In genomic region chr14:50082308-50082742, GRCh38 we compare ENCODE assay signal across 11 cellular contexts. TPM values are rescaled to one million over a fixed set of nuclear protein-coding genes. Genes with fewer than 3 reads are reported as not detected.
DNase-seq lines count a peak whose midpoint lies in the region; ATAC-seq and TF ChIP-seq lines count a peak whose summit lies in the region.
"Had no signal": no experiment of that assay in that cellular context is flagged by ENCODE, and none has a peak within 500 bp of the region (broad histone marks: within the 10 kb centered on the region; RNA-seq: fewer than 3 reads in every experiment).

No MANE protein-coding gene starts in this region.

- no peak for TF ChIP-seq CTCF in GM12864 (IDR thresholded peaks at IDR 0.05; ENCODE audit: low read depth, low read length, missing control alignments)
- no peak for TF ChIP-seq CTCF in mammary epithelial cell (conservative IDR thresholded peaks at IDR 0.05 in 1 of 2, IDR thresholded peaks at IDR 0.05 in 1 of 2; ENCODE audit: extremely low read depth in 1 of 2, insufficient read depth in 1 of 2, low read depth in 1 of 2, low read length in 2 of 2)
- no peak for TF ChIP-seq CTCF in spleen (IDR thresholded peaks at IDR 0.05 in 8 of 11, conservative IDR thresholded peaks at IDR 0.05 in 3 of 11)

- H3K9me3 ChIP-seq in mammary epithelial cell (replicated peaks; ENCODE audit: insufficient read depth, low read length) (no peaks in the 10 kb centered on the region), spleen (no peaks in the 10 kb centered on the region)

- intact Hi-C loops in mammary epithelial cell (cut with micrococcal nuclease) (loop anchor here (1.0 to 5.0 kb wide), 3 partner anchors 42 to 190 kb away; partner anchors contain the start of gene ARF6), spleen (cut with DNase I; ENCODE audit: low total_unique reads) (no loop called here)

- WGBS in mammary epithelial cell (ENCODE audit: low coverage, missing lambda C conversion rate) = 16% methylated on average over 6 of the region's 8 CpGs
- WGBS in spleen, 5 donors = 52 to 72% (median 61%) methylated on average over 8 of the region's 8 CpGs

- dilution Hi-C loops in mammary epithelial cell (cut with HindIII; ENCODE audit: low sequenced_read_pairs) = no loop called here

- no peak for TF ChIP-seq POLR2A in spleen (IDR thresholded peaks at IDR 0.05)

- DNase-seq in GM12864 (ENCODE audit: low read depth) (no peak), mammary epithelial cell (no peak), spleen (no peak), RPMI8226 (no peak), NCI-H1694 (lab: John Stamatoyannopoulos, UW) (no peak), cerebellar nuclear complex (lab: John Stamatoyannopoulos, UW) (no peak)
- DNase-seq in activated CD4-positive, CD25-positive, alpha-beta regulatory T cell treated with anti-CD3 and anti-CD28 coated beads, Interleukin-2, amount 50 U/mL, for 16 hours (ENCODE audit: low read depth, low spot score) = peak; percentile 29
- DNase-seq: COR-L47, midbrain, Right ventricle myocardium superior had no signal

- H3K27me3 ChIP-seq in mammary epithelial cell (ENCODE audit: insufficient read depth, low read length) (no peaks in the 10 kb centered on the region), spleen (replicated peaks in 1 of 7) (no peaks in the 10 kb centered on the region)

- peak overlapping the region; percentile 74 for H2AFZ ChIP-seq in mammary epithelial cell (ENCODE audit: low read depth, low read length)

- H3K4me3 ChIP-seq in GM12864 (ENCODE audit: low read depth, low read length) = peak overlapping the region; percentile 19; the same call in 1 of the 2 replicates
- H3K4me3 ChIP-seq in mammary epithelial cell (replicated peaks in 1 of 3; ENCODE audit: insufficient read depth in 1 of 3, low read depth in 2 of 3, low read length in 3 of 3) = no peak overlapping the region
- peak overlapping the region in 1 of 8 donors; percentile 35 for H3K4me3 ChIP-seq in spleen

- H3K79me2 ChIP-seq in mammary epithelial cell (ENCODE audit: insufficient read depth, low read length) = no peaks in the 10 kb centered on the region

- H4K20me1 ChIP-seq in mammary epithelial cell (ENCODE audit: insufficient read depth, low read length) = no peaks in the 10 kb centered on the region

- peak overlapping the region; percentile 92 for H3K9ac ChIP-seq in mammary epithelial cell (ENCODE audit: insufficient read depth, low read length)

- no TSS peak for BruUV-seq in mammary epithelial cell (replicated peaks; lab: Mats Ljungman, UMichigan)

- peak overlapping the region; percentile 61 for H3K4me2 ChIP-seq in mammary epithelial cell (ENCODE audit: insufficient read depth, low read depth, low read length)

- CTCF ChIA-PET in mammary epithelial cell (lab: Charles Lee; ENCODE audit: low non-redundant PET) = interaction anchor here (0.5 to 1.1 kb wide), 3 partner anchors 44 to 230 kb away, joined by 4 to 17 read pairs (median 5); partner anchors contain the start of gene NEMF

- H3K4me1 ChIP-seq in mammary epithelial cell (ENCODE audit: insufficient read depth, low read length) (peaks cover 32% of the 10 kb centered on the region), spleen (peaks cover 23 to 70% (median 61%) of the 10 kb centered on the region in 6 donors)

- no peak for ATAC-seq in GM19351 (IDR thresholded peaks at IDR 0.05; ENCODE audit: unreplicated experiment)

- H3K36me3 ChIP-seq in mammary epithelial cell (ENCODE audit: insufficient read depth, low read length) (no peaks in the 10 kb centered on the region), spleen (no peaks in the 10 kb centered on the region)

- in situ Hi-C loops in mammary epithelial cell (cut with MboI; ENCODE audit: low sequenced_read_pairs in 2 of 2) = loop anchor here in 1 of 2 donors (10.0 kb wide), 1 partner anchor 78 kb away; no protein-coding TSS in a partner anchor

- H3K27ac ChIP-seq in mammary epithelial cell (ENCODE audit: insufficient read depth, low read depth, low read length) = peak overlapping the region; percentile 92
- H3K27ac ChIP-seq in spleen = peak overlapping the region; percentile 85 to 98 (median 92)

RNA-seq across cellular contexts. Expression of gene VCPKMT, which starts 34.0 kb away (rescaled TPM):
- total RNA-seq in mammary epithelial cell (1 to 10 TPM; 7.5 to 8.1 TPM), spleen (10 to 100 TPM in 6 of 7 donors, 1 to 10 TPM in 1; 9.2 to 16.8 (median 11.8) TPM)
- polyA plus RNA-seq in mammary epithelial cell (3.8 TPM), spleen (10 to 100 TPM; 15.9 to 28.8 (median 21.8) TPM)
- polyA minus RNA-seq in mammary epithelial cell = 6.6 TPM
